ENCODE assay signal across 10 cellular contexts in the genomic region with DNA sequence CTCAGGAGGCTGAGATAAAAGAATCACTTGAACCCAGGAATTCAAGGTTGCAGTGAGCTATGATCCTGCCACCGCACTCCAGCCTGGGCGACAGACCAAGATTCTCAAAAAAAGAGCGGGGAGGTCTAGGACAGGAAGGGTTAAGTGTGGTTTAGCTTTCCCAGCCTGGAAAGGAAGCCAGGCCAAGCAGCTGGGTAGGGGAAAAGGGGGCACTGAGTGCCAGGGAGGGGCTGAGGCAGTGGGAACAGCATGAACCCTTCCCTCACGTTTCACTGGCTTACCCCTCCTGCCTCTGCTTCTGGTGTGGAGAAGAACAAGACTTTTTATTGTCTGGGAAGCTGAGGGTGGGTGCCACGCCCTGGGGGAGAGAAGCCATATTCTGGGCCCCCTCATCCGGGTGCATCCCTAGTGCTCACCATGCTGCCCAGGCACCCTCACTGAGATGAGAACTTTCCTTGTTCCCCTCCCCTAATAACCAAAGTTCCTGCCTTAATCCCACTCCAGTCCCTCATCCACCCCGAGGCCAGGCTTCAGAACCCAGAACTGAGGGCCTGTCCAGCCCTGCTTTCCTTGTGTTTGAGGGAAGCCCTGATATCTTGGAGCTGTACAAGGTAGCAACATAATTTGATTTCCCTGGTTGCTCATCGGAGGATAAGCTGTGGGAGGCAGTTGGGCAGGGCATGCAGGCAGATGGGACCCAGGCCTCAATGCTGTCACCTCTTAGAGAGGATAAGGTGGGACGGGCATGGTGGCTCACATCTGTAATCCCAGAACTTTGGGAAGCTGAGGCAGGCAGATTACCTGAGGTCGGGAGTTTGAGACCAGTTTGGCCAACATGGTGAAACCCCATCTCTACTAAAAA. TPM values are rescaled to one million over a fixed set of nuclear protein-coding genes. Genes with fewer than 3 reads are reported as not detected.
A peak's percentile ranks its signal among the peaks of the same experiment; 100 is the strongest.
DNase-seq lines count a peak whose midpoint lies in the region; TF ChIP-seq lines count a peak whose summit lies in the region.
"Had no signal": no experiment of that assay in that cellular context is flagged by ENCODE, and none has a peak within 500 bp of the region (broad histone marks: within the 10 kb centered on the region; RNA-seq: fewer than 3 reads in every experiment).

No MANE protein-coding gene starts in this region.

- H3K27me3 Mint-ChIP-seq in chondrocyte (ENCODE audit: low read depth) (no peaks in the 10 kb centered on the region), neural crest cell (ENCODE audit: low read depth) (peaks cover 17% of the 10 kb centered on the region), type B pancreatic cell (no peaks in the 10 kb centered on the region)

- H3K27ac ChIP-seq in left ventricle myocardium inferior (replicated peaks), result peak overlapping the region; percentile 97

- H3K36me3 ChIP-seq in left ventricle myocardium inferior, result no peaks in the 10 kb centered on the region

- DNase-seq in left ventricle myocardium inferior, result no peak
- no peak for DNase-seq in cardiac septum (ENCODE audit: low spot score)
- DNase-seq in chondrocyte (ENCODE audit: low spot score), result no peak
- DNase-seq in neural crest cell (ENCODE audit: low read depth, low spot score), result no peak
- no peak for DNase-seq in type B pancreatic cell (ENCODE audit: extremely low spot score, unreplicated experiment)
- no peak for DNase-seq in iPS-NIHi11 (ENCODE audit: low spot score)
- no peak for DNase-seq in NCI-H2171 (lab: John Stamatoyannopoulos, UW)
- no peak for DNase-seq in NCI-H526 (lab: John Stamatoyannopoulos, UW)
- DNase-seq: NCI-H1436 had no signal

- H3K4me1 Mint-ChIP-seq in chondrocyte (ENCODE audit: low read depth) (peaks cover 38% of the 10 kb centered on the region), neural crest cell (peaks cover 56% of the 10 kb centered on the region), type B pancreatic cell (ENCODE audit: unreplicated experiment) (peaks cover 11% of the 10 kb centered on the region)

- H3K4me3 ChIP-seq in left ventricle myocardium inferior, result no peak overlapping the region

- H3K4me3 Mint-ChIP-seq in chondrocyte (ENCODE audit: unreplicated experiment), result peak overlapping the region; percentile 9
- peak overlapping the region; percentile 67 for H3K4me3 Mint-ChIP-seq in neural crest cell
- H3K4me3 Mint-ChIP-seq in type B pancreatic cell, result peak overlapping the region; percentile 77

- peaks cover 56% of the 10 kb centered on the region for H3K4me1 ChIP-seq in left ventricle myocardium inferior

- H3K9me3 ChIP-seq in left ventricle myocardium inferior (replicated peaks), result no peaks in the 10 kb centered on the region

- peak overlapping the region; percentile 74 for H3K27ac Mint-ChIP-seq in chondrocyte (ENCODE audit: unreplicated experiment)
- no peak overlapping the region for H3K27ac Mint-ChIP-seq in neural crest cell (ENCODE audit: unreplicated experiment)
- peak overlapping the region; percentile 59 for H3K27ac Mint-ChIP-seq in type B pancreatic cell

- no peaks in the 10 kb centered on the region for H3K9me3 Mint-ChIP-seq in chondrocyte (ENCODE audit: low read depth)
- no peaks in the 10 kb centered on the region for H3K9me3 Mint-ChIP-seq in neural crest cell
- H3K9me3 Mint-ChIP-seq in type B pancreatic cell, result no peaks in the 10 kb centered on the region

- H3K36me3 Mint-ChIP-seq in chondrocyte (ENCODE audit: low read depth) (peaks cover 11% of the 10 kb centered on the region), neural crest cell (ENCODE audit: low read depth) (no peaks in the 10 kb centered on the region), type B pancreatic cell (no peaks in the 10 kb centered on the region)

- intact Hi-C loops in left ventricle myocardium inferior (cut with micrococcal nuclease), result no loop called here
- intact Hi-C loops in cardiac septum (cut with DNase I), result loop anchor here (5.0 kb wide), 1 partner anchor 135 kb away; the partner anchor contains the start of gene ARHGEF2

- no peaks in the 10 kb centered on the region for H3K27me3 ChIP-seq in left ventricle myocardium inferior (ENCODE audit: low read depth)

- TF ChIP-seq CTCF in left ventricle myocardium inferior (IDR thresholded peaks at IDR 0.05; ENCODE audit: borderline replicate concordance) (no peak), chondrocyte (IDR thresholded peaks at IDR 0.05) (no peak), neural crest cell (conservative IDR thresholded peaks at IDR 0.05) (no peak), type B pancreatic cell (conservative IDR thresholded peaks at IDR 0.05) (no peak)

RNA-seq across cellular contexts. Expression of gene LMNA, which starts 2.0 kb away (rescaled TPM):
- 236 TPM for total RNA-seq in left ventricle myocardium inferior
- total RNA-seq in cardiac septum, result 298 TPM
- 641 to 675 TPM (median 641 TPM) in 3 replicates for total RNA-seq in chondrocyte
- 51.0 and 51.7 TPM in 2 replicates for total RNA-seq in neural crest cell
- 141 and 400 TPM in 2 replicates for total RNA-seq in type B pancreatic cell (ENCODE audit: low replicate concordance)

RNA-seq across cellular contexts. Expression of gene MEX3A, which starts 30.2 kb away (rescaled TPM):
- total RNA-seq in left ventricle myocardium inferior (0.16 TPM), cardiac septum (0.24 TPM), chondrocyte (11.7 to 12.7 TPM (median 12.0 TPM) in 3 replicates), neural crest cell (114 and 120 TPM in 2 replicates), type B pancreatic cell (ENCODE audit: low replicate concordance) (31.0 and 61.9 TPM in 2 replicates)

RNA-seq across cellular contexts. Expression of gene SEMA4A, which starts 40.9 kb away (rescaled TPM):
- 1.0 TPM for total RNA-seq in left ventricle myocardium inferior
- 2.7 TPM for total RNA-seq in cardiac septum
- total RNA-seq in chondrocyte, result 1.6 to 2.5 TPM (median 2.0 TPM) in 3 replicates
- 1.3 and 2.1 TPM in 2 replicates for total RNA-seq in neural crest cell
- total RNA-seq in type B pancreatic cell (ENCODE audit: low replicate concordance), result 7.1 and 12.9 TPM in 2 replicates

RNA-seq across cellular contexts. Expression of gene RAB25, which starts 51.5 kb away (rescaled TPM):
- total RNA-seq in left ventricle myocardium inferior (not detected), cardiac septum (not detected), chondrocyte (not detected in 3 replicates), neural crest cell (not detected in 2 replicates), type B pancreatic cell (ENCODE audit: low replicate concordance) (97.9 and 294 TPM in 2 replicates)
- total RNA-seq: sciatic nerve had no signal

RNA-seq across cellular contexts. Expression of gene LAMTOR2, which starts 57.9 kb away (rescaled TPM):
- total RNA-seq in left ventricle myocardium inferior (55.0 TPM), cardiac septum (49.8 TPM), chondrocyte (55.0 to 58.8 TPM (median 56.6 TPM) in 3 replicates), neural crest cell (49.4 and 55.6 TPM in 2 replicates), type B pancreatic cell (ENCODE audit: low replicate concordance) (55.6 and 60.9 TPM in 2 replicates)

Comparison
In these comparisons a context has a peak if more than half of its experiments do, and no peak if none do; other contexts are left out.
1. H3K4me3 Mint-ChIP-seq: peak in every context shown above with its lines; median percentile 77 in type B pancreatic cell; 67 in neural crest cell; 9 in chondrocyte.
2. RNA of gene MEX3A, which starts 30.2 kb away (total RNA-seq): 114 to 120 TPM in neural crest cell, 31.0 to 61.9 TPM in type B pancreatic cell and 11.7 to 12.7 TPM in chondrocyte; 0.24 TPM in cardiac septum (single experiment) and 0.16 TPM in left ventricle myocardium inferior (single experiment); every median in the first group is over 10 times any median in the second.